ENCODE assay signal across 26 cellular contexts in the genomic region with DNA sequence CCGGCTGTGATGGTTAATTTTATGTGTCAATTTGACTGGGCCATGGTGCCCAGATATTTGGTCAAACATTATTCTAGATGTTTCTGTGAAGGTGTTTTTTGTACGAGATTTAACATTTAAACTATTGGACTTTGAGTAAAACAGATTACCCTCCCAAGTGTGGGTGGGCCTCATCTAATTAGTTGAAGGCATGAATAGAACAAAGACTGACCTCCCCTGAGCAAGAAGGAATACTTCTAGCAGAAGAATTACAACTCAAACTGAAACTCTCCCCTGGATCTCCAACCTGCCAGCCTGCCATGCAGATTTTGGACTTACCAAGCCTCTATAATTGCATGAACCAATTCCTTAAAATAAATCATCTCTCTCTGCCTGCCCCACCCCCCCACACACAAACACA.
"Had no signal": no experiment of that assay in that cellular context is flagged by ENCODE, and none has a peak within 500 bp of the region (broad histone marks: within the 10 kb centered on the region; RNA-seq: fewer than 3 reads in every experiment).

No MANE protein-coding gene starts in this region.

- H3K36me3 ChIP-seq: stomach, thoracic aorta, thyroid gland, tibial artery, tibial nerve, transverse colon, upper lobe of left lung, upper lobe of right lung, uterus, vagina had no signal

- H3K9me3 ChIP-seq: testis, thoracic aorta, thyroid gland, tibial artery, tibial nerve, transverse colon, upper lobe of left lung, upper lobe of right lung, uterus, vagina had no signal

- H3K27me3 ChIP-seq: stomach, testis, thyroid gland, tibial artery, tibial nerve, transverse colon, upper lobe of left lung, upper lobe of right lung, uterus, vagina had no signal

- H3K4me3 ChIP-seq: stomach, testis, thoracic aorta, thyroid gland, tibial artery, tibial nerve, transverse colon, upper lobe of left lung, upper lobe of right lung, uterus, vagina had no signal

- H3K27ac ChIP-seq: stomach, testis, thoracic aorta, thyroid gland, tibial artery, tibial nerve, transverse colon, upper lobe of left lung, upper lobe of right lung, uterus, vagina had no signal

- DNase-seq: stimulated activated CD4-positive, alpha-beta T cell treated with anti-CD3 and anti-CD28 coated beads, Interleukin-2, amount 100 ng/mL, for 48 hours; stimulated activated CD4-positive, alpha-beta T cell treated with anti-CD3 and anti-CD28 coated beads, Interleukin-4, amount 100 ng/mL, for 1 hour; stimulated activated CD4-positive, alpha-beta T cell treated with anti-CD3 and anti-CD28 coated beads, Interleukin-4, amount 100 ng/mL, for 24 hours; stimulated activated CD4-positive, alpha-beta T cell treated with anti-CD3 and anti-CD28 coated beads, Interleukin-4, amount 100 ng/mL, for 4 hours; stimulated activated CD8-positive, alpha-beta memory T cell treated with anti-CD3 and anti-CD28 coated beads, Interleukin-4, amount 100 ng/mL, for 48 hours; stimulated activated naive B cell treated with anti-CD40 and anti-IgM and Interleukin-4, amounts not matched to agents 10 μg/mL and 1 μg/mL and 100 μg/mL, for 72 hours; stimulated activated naive CD4-positive, alpha-beta T cell; stimulated activated naive CD4-positive, alpha-beta T cell treated with Interleukin-2 at 50 U/mL for 16 hours; stimulated activated naive CD8-positive, alpha-beta T cell treated with anti-CD3 and anti-CD28 coated beads, Interleukin-15, amount 100 ng/mL, for 72 hours; stimulated activated naive CD8-positive, alpha-beta T cell treated with anti-CD3 and anti-CD28 coated beads, Interleukin-15, Interleukin-2, amounts not matched to agents 100 U/mL and 50 U/mL, for 24 hours; stomach; substantia nigra; testis; thyroid gland; tibial artery; transverse colon; trophoblast cell; upper lobe of left lung; upper lobe of right lung; uterus had no signal

- H3K4me1 ChIP-seq: stomach, testis, thyroid gland, tibial artery, tibial nerve, transverse colon, upper lobe of left lung, upper lobe of right lung, uterus, vagina had no signal

- ATAC-seq: stimulated activated effector memory CD8-positive, alpha-beta T cell treated with anti-CD3 and anti-CD28 coated beads, Interleukin-12 subunit alpha, Interleukin-12 subunit beta, amount 100 ng/mL, for 72 hours; stimulated activated memory B cell treated with anti-CD40 and anti-IgM and Interleukin-4, amounts not matched to agents 10 μg/mL and 1 μg/mL and 100 μg/mL, for 72 hours; stimulated activated naive B cell treated with anti-CD40 and anti-IgM and Interleukin-4, amounts not matched to agents 10 μg/mL and 1 μg/mL and 100 μg/mL, for 72 hours; stimulated activated naive CD8-positive, alpha-beta T cell treated with anti-CD3 and anti-CD28 coated beads, Interleukin-15, amount 100 ng/mL, for 72 hours; stimulated activated naive CD8-positive, alpha-beta T cell treated with anti-CD3 and anti-CD28 coated beads, Interleukin-15, Interleukin-2, amounts not matched to agents 100 U/mL and 50 U/mL, for 24 hours; upper lobe of right lung had no signal

- FAIRE-seq: urothelium cell line had no signal
